17 cellular contexts compared by ENCODE assay signal in genomic region chr7:4271716-4272015, GRCh38.
DNase-seq lines count a peak whose midpoint lies in the region; ATAC-seq and TF ChIP-seq lines count a peak whose summit lies in the region.
"Had no signal": no experiment of that assay in that cellular context is flagged by ENCODE, and none has a peak within 500 bp of the region (broad histone marks: within the 10 kb centered on the region; RNA-seq: fewer than 3 reads in every experiment).

No MANE protein-coding gene starts in this region.

- no peak overlapping the region for H3K18ac ChIP-seq in H9 (ENCODE audit: insufficient read length, low read depth, low read length)

- H2BK20ac ChIP-seq in H9 (ENCODE audit: low read depth, low read length, poor library complexity, severe bottlenecking): no peak overlapping the region

- no peak overlapping the region for H3K27ac Mint-ChIP-seq in H9
- H3K27ac Mint-ChIP-seq: B cell; CD4-positive, CD25-positive, alpha-beta regulatory T cell; CD8-positive, alpha-beta T cell; GM23338 had no signal

- no peak overlapping the region for H3K56ac ChIP-seq in H9 (ENCODE audit: insufficient read length, low read depth, low read length)

- H3K36me3 ChIP-seq in esophagus muscularis mucosa (no peaks in the 10 kb centered on the region), osteoblast (ENCODE audit: insufficient read depth, low read length) (no peaks in the 10 kb centered on the region), gastrocnemius medialis (no peaks in the 10 kb centered on the region)
- H3K36me3 ChIP-seq: BLaER1 had no signal

- no peak overlapping the region for H4K5ac ChIP-seq in H9 (ENCODE audit: insufficient read length, low read depth, low read length)

- no peak overlapping the region for H2AK5ac ChIP-seq in H9 (ENCODE audit: insufficient read length, low read length)

- DNase-seq in H9 (no peak), esophagus muscularis mucosa (ENCODE audit: extremely low spot score) (peak; percentile 62), osteoblast (ENCODE audit: insufficient read length, low spot score, missing footprints) (peak; percentile 63), ureter (ENCODE audit: low spot score) (peak; percentile 8), gastrocnemius medialis (no peak)
- DNase-seq: Caco-2; CD4-positive, CD25-positive, alpha-beta regulatory T cell; CD8-positive, alpha-beta T cell; DMS153; DND-41 had no signal

- H3K4me1 ChIP-seq in H9 (ENCODE audit: insufficient read depth, low read length) (no peaks in the 10 kb centered on the region), esophagus muscularis mucosa (no peaks in the 10 kb centered on the region), osteoblast (ENCODE audit: insufficient read depth, low read length) (no peaks in the 10 kb centered on the region), gastrocnemius medialis (no peaks in the 10 kb centered on the region)
- H3K4me1 ChIP-seq: Caco-2 had no signal

- TF ChIP-seq POLR2A in esophagus muscularis mucosa (IDR thresholded peaks at IDR 0.05; ENCODE audit: low read depth): no peak
- TF ChIP-seq POLR2A in gastrocnemius medialis (IDR thresholded peaks at IDR 0.05): no peak

- H3K79me1 ChIP-seq in H9 (ENCODE audit: insufficient read depth, low read depth, low read length, poor library complexity, severe bottlenecking): no peaks in the 10 kb centered on the region

- H3K4me3 ChIP-seq in esophagus muscularis mucosa (no peak overlapping the region), osteoblast (ENCODE audit: insufficient read depth, low read length) (no peak overlapping the region), gastrocnemius medialis (no peak overlapping the region)
- H3K4me3 ChIP-seq: BLaER1, GM23338 had no signal

- no peaks in the 10 kb centered on the region for H3K27me3 ChIP-seq in H9 (ENCODE audit: insufficient read depth, low read length)
- H3K27me3 ChIP-seq in esophagus muscularis mucosa: peaks cover 0 to 64% (median 0%) of the 10 kb centered on the region in 4 donors
- H3K27me3 ChIP-seq in osteoblast (ENCODE audit: insufficient read depth, low read length): no peaks in the 10 kb centered on the region
- H3K27me3 ChIP-seq in gastrocnemius medialis: no peaks in the 10 kb centered on the region
- H3K27me3 ChIP-seq: BLaER1 had no signal

- no peak for ATAC-seq in HG03095 (IDR thresholded peaks at IDR 0.05; ENCODE audit: unreplicated experiment)
- no peak for ATAC-seq in gastrocnemius medialis
- ATAC-seq in GM21576 (IDR thresholded peaks at IDR 0.05; ENCODE audit: unreplicated experiment): no peak
- ATAC-seq: CD8-positive, alpha-beta T cell; HCT116 had no signal

- H3K79me2 ChIP-seq in H9 (ENCODE audit: insufficient read depth, low read length) (no peaks in the 10 kb centered on the region), osteoblast (ENCODE audit: insufficient read depth, low read length) (no peaks in the 10 kb centered on the region)

- WGBS in H9 (ENCODE audit: extremely low coverage, insufficient read length, low lambda C conversion rate): no CpG with 5 or more reads among the region's 10 CpGs
- 79% methylated on average over 7 of the region's 10 CpGs for WGBS in esophagus muscularis mucosa

- H3K4me2 ChIP-seq in H9 (ENCODE audit: insufficient read depth, insufficient read length, low read length) (no peak overlapping the region), osteoblast (ENCODE audit: insufficient read depth, low read length) (no peak overlapping the region)
- H3K4me2 ChIP-seq: BLaER1, GM23338 had no signal

- H3T11ph ChIP-seq in H9 (ENCODE audit: low read length): no peak overlapping the region

- no peak overlapping the region for H3K9ac ChIP-seq in H9 (ENCODE audit: extremely low read depth, insufficient read length, low read length)
- H3K9ac ChIP-seq: BLaER1 had no signal

- no peak overlapping the region for H3K23ac ChIP-seq in H9 (ENCODE audit: insufficient read length, low read depth, low read length)

- intact Hi-C loops in esophagus muscularis mucosa (cut with DNase I) (no loop called here), gastrocnemius medialis (cut with DNase I; ENCODE audit: low total_unique reads) (no loop called here)

- no peak overlapping the region for H2BK120ac ChIP-seq in H9 (ENCODE audit: low read depth, low read length, poor library complexity, severe bottlenecking)

- H3K27ac ChIP-seq in H9 (ENCODE audit: insufficient read length, low read depth, low read length): no peak overlapping the region
- no peak overlapping the region for H3K27ac ChIP-seq in esophagus muscularis mucosa (replicated peaks in 1 of 4)
- no peak overlapping the region for H3K27ac ChIP-seq in osteoblast (ENCODE audit: low read depth, low read length)
- no peak overlapping the region for H3K27ac ChIP-seq in gastrocnemius medialis
- H3K27ac ChIP-seq: BLaER1, C4-2B had no signal

- no peak overlapping the region for H3K4ac ChIP-seq in H9 (ENCODE audit: low read depth, low read length)

- no peak overlapping the region for H2BK5ac ChIP-seq in H9 (ENCODE audit: insufficient read length, low read length)

- no peak for TF ChIP-seq CTCF in H9 (conservative IDR thresholded peaks at IDR 0.05)
- no peak for TF ChIP-seq CTCF in esophagus muscularis mucosa (IDR thresholded peaks at IDR 0.05)
- TF ChIP-seq CTCF in osteoblast (IDR thresholded peaks at IDR 0.05; ENCODE audit: extremely low read depth, low read depth, low read length): no peak
- TF ChIP-seq CTCF in gastrocnemius medialis (IDR thresholded peaks at IDR 0.05 in 4 of 5, conservative IDR thresholded peaks at IDR 0.05 in 1 of 5): no peak

- H3K4me1 Mint-ChIP-seq in H9: peaks cover 18 to 21% of the 10 kb centered on the region in 2 experiments
- H3K4me1 Mint-ChIP-seq: B cell; CD4-positive, CD25-positive, alpha-beta regulatory T cell had no signal

- no peak for TF ChIP-seq EP300 in esophagus muscularis mucosa (IDR thresholded peaks at IDR 0.05)

- no peaks in the 10 kb centered on the region for H4K20me1 ChIP-seq in H9 (ENCODE audit: control insufficient read depth, insufficient read depth, insufficient read length)
- H4K20me1 ChIP-seq in osteoblast (ENCODE audit: insufficient read depth, low read length): no peaks in the 10 kb centered on the region
- H4K20me1 ChIP-seq: BLaER1 had no signal

- no peak overlapping the region for H2AFZ ChIP-seq in H9 (ENCODE audit: low read length)
- H2AFZ ChIP-seq in osteoblast (ENCODE audit: low read length): no peak overlapping the region
- H2AFZ ChIP-seq: GM23338 had no signal

- peaks cover 2% of the 10 kb centered on the region for H3K27me3 Mint-ChIP-seq in H9 (ENCODE audit: low read depth)
- H3K27me3 Mint-ChIP-seq: B cell; CD4-positive, CD25-positive, alpha-beta regulatory T cell had no signal

- H3K9me3 Mint-ChIP-seq in H9: peaks cover 6 to 12% of the 10 kb centered on the region in 2 experiments

- peak overlapping the region; percentile 8; the same call in 1 of the 2 replicates for H3K14ac ChIP-seq in H9 (ENCODE audit: insufficient read depth, low read length)

- H2BK12ac ChIP-seq in H9 (ENCODE audit: insufficient read length, low read depth, low read length): no peak overlapping the region

- in situ Hi-C loops in gastrocnemius medialis (cut with MboI; ENCODE audit: low sequenced_read_pairs in 4 of 4): no loop called here

- H3K36me3 Mint-ChIP-seq in H9 (ENCODE audit: insufficient read depth in 1 of 3, low read depth in 3 of 3): peaks cover 0 to 5% (median 3%) of the 10 kb centered on the region in 3 experiments; a peak in 3 of 7 replicates
- H3K36me3 Mint-ChIP-seq: CD4-positive, CD25-positive, alpha-beta regulatory T cell; CD8-positive, alpha-beta T cell had no signal

- no peak overlapping the region for H2BK15ac ChIP-seq in H9 (ENCODE audit: low read depth, low read length)

- H3K4me3 Mint-ChIP-seq in H9: no peak overlapping the region
- H3K4me3 Mint-ChIP-seq: B cell; CD4-positive, CD25-positive, alpha-beta regulatory T cell; CD8-positive, alpha-beta T cell; GM23338 had no signal

- H4K91ac ChIP-seq in H9 (ENCODE audit: insufficient read length, low read depth, low read length): no peak overlapping the region

- no peaks in the 10 kb centered on the region for H3K23me2 ChIP-seq in H9 (ENCODE audit: insufficient read length, low read depth, low read length, poor library complexity, severe bottlenecking)

- no peaks in the 10 kb centered on the region for H3K9me3 ChIP-seq in H9 (ENCODE audit: control insufficient read depth, low read depth, low read length)
- peaks cover 0 to 15% (median 7%) of the 10 kb centered on the region in 4 donors for H3K9me3 ChIP-seq in esophagus muscularis mucosa
- no peaks in the 10 kb centered on the region for H3K9me3 ChIP-seq in osteoblast (ENCODE audit: low read depth, low read length)
- no peaks in the 10 kb centered on the region for H3K9me3 ChIP-seq in gastrocnemius medialis
- H3K9me3 ChIP-seq: BLaER1, Caco-2 had no signal

- H4K8ac ChIP-seq in H9 (replicated peaks; ENCODE audit: insufficient read length, low read depth, low read length): no peak overlapping the region

Comparison
In these comparisons a context has a peak if more than half of its experiments do, and no peak if none do; other contexts are left out.
1. DNase-seq: peak in esophagus muscularis mucosa (single experiment), osteoblast (single experiment) and ureter (single experiment); none in H9 (single experiment) and gastrocnemius medialis (0 of 2).